ENCODE assay signal across 15 cellular contexts in the genomic region with DNA sequence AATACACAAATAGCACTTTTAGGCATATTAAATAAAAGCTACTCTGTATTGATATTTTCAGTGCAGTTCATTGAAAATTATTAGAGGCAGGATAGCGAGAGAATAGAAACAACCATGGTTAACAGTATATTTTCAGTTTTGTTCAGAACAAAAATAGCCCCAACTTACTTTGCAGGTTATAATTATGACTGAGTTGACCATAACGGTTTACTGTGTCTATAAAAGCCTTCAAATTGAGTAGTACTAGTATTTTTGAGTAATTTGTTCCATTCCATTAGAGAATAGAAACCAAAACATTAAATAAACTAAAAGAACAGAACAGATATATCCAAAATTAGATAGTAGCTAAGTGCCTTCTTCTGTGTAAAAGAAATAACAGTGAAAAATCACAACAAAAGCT.
DNase-seq lines count a peak whose midpoint lies in the region; ATAC-seq and TF ChIP-seq lines count a peak whose summit lies in the region.
"Had no signal": no experiment of that assay in that cellular context is flagged by ENCODE, and none has a peak within 500 bp of the region (broad histone marks: within the 10 kb centered on the region; RNA-seq: fewer than 3 reads in every experiment).

No MANE protein-coding gene starts in this region.

- no peak overlapping the region for H3K27ac ChIP-seq in mammary epithelial cell (ENCODE audit: insufficient read depth, low read depth, low read length)
- no peak overlapping the region for H3K27ac ChIP-seq in smooth muscle cell (ENCODE audit: low read depth)
- H3K27ac ChIP-seq: epithelial cell of prostate had no signal

- WGBS in mammary epithelial cell (ENCODE audit: low coverage, missing lambda C conversion rate): 17% methylated on average over 2 of the region's 2 CpGs
- WGBS in smooth muscle cell (ENCODE audit: low lambda C conversion rate): 88% methylated on average over 2 of the region's 2 CpGs

- H3K4me1 ChIP-seq in mammary epithelial cell (ENCODE audit: insufficient read depth, low read length) (no peaks in the 10 kb centered on the region), smooth muscle cell (ENCODE audit: low read depth) (peaks cover 6% of the 10 kb centered on the region)

- H3K27ac Mint-ChIP-seq in type B pancreatic cell: no peak overlapping the region
- H3K27ac Mint-ChIP-seq: activated CD4-positive, alpha-beta memory T cell treated with anti-CD3 and anti-CD28 coated beads, Interleukin-2, amount 10 ng/mL, durations not matched to agents 7 days and 5 days; activated naive CD4-positive, alpha-beta T cell treated with anti-CD3 and anti-CD28 coated beads, Interleukin-2, amount 10 ng/mL, durations not matched to agents 7 days and 5 days had no signal

- BruUV-seq in mammary epithelial cell (replicated peaks; lab: Mats Ljungman, UMichigan): no TSS peak

- H3F3A ChIP-seq in smooth muscle cell (ENCODE audit: low read depth): no peaks in the 10 kb centered on the region

- H3K79me2 ChIP-seq in mammary epithelial cell (ENCODE audit: insufficient read depth, low read length) (no peaks in the 10 kb centered on the region), smooth muscle cell (ENCODE audit: low read depth) (no peaks in the 10 kb centered on the region)

- no peaks in the 10 kb centered on the region for H3K9me3 ChIP-seq in mammary epithelial cell (replicated peaks; ENCODE audit: insufficient read depth, low read length)
- no peaks in the 10 kb centered on the region for H3K9me3 ChIP-seq in smooth muscle cell (replicated peaks; ENCODE audit: low read depth)

- H4K20me1 ChIP-seq in mammary epithelial cell (ENCODE audit: insufficient read depth, low read length): no peaks in the 10 kb centered on the region
- no peaks in the 10 kb centered on the region for H4K20me1 ChIP-seq in smooth muscle cell (ENCODE audit: low read depth)

- H3K27me3 Mint-ChIP-seq in type B pancreatic cell: no peaks in the 10 kb centered on the region
- H3K27me3 Mint-ChIP-seq: activated CD4-positive, alpha-beta memory T cell treated with anti-CD3 and anti-CD28 coated beads, Interleukin-2, amount 10 ng/mL, durations not matched to agents 7 days and 5 days; activated naive CD4-positive, alpha-beta T cell treated with anti-CD3 and anti-CD28 coated beads, Interleukin-2, amount 10 ng/mL, durations not matched to agents 7 days and 5 days had no signal

- no peaks in the 10 kb centered on the region for H3K9me3 Mint-ChIP-seq in type B pancreatic cell
- H3K9me3 Mint-ChIP-seq: activated naive CD4-positive, alpha-beta T cell treated with anti-CD3 and anti-CD28 coated beads, Interleukin-2, amount 10 ng/mL, durations not matched to agents 7 days and 5 days had no signal

- intact Hi-C loops in mammary epithelial cell (cut with micrococcal nuclease): no loop called here

- H2AFZ ChIP-seq in mammary epithelial cell (ENCODE audit: low read depth, low read length) (no peak overlapping the region), smooth muscle cell (ENCODE audit: low read depth) (no peak overlapping the region)

- no peaks in the 10 kb centered on the region for H3K36me3 Mint-ChIP-seq in type B pancreatic cell
- H3K36me3 Mint-ChIP-seq: activated naive CD4-positive, alpha-beta T cell treated with anti-CD3 and anti-CD28 coated beads, Interleukin-2, amount 10 ng/mL, durations not matched to agents 7 days and 5 days had no signal

- dilution Hi-C loops in mammary epithelial cell (cut with HindIII; ENCODE audit: low sequenced_read_pairs): no loop called here

- in situ Hi-C loops in GM13977 (cut with MboI; ENCODE audit: low pct_unique_long_range_greater_than_20kb, low sequenced_read_pairs, unreplicated experiment): no loop called here
- in situ Hi-C loops in mammary epithelial cell (cut with MboI; ENCODE audit: low sequenced_read_pairs in 2 of 2): no loop called here

- DNase-seq in GM13977 (ENCODE audit: low spot score): peak; percentile 24
- no peak for DNase-seq in OCI-M2 (lab: John Stamatoyannopoulos, UW; ENCODE audit: unreplicated experiment)
- no peak for DNase-seq in mammary epithelial cell
- DNase-seq in smooth muscle cell (lab: John Stamatoyannopoulos, UW; ENCODE audit: unreplicated experiment): no peak
- no peak for DNase-seq in type B pancreatic cell (ENCODE audit: extremely low spot score, unreplicated experiment)
- DNase-seq: activated CD4-positive, alpha-beta memory T cell treated with anti-CD3 and anti-CD28 coated beads, Interleukin-2, amount 10 ng/mL, durations not matched to agents 7 days and 5 days; activated naive CD4-positive, alpha-beta T cell treated with anti-CD3 and anti-CD28 coated beads, Interleukin-2, amount 10 ng/mL, durations not matched to agents 7 days and 5 days; DMS 273 treated with DMSO at 0.1 percent for 48 hours; hippocampal formation; NCI-H2171 treated with DMSO at 0.1 percent for 48 hours; PC-3 had no signal

- H3K4me3 ChIP-seq in mammary epithelial cell (replicated peaks in 1 of 3; ENCODE audit: insufficient read depth in 1 of 3, low read depth in 2 of 3, low read length in 3 of 3) (no peak overlapping the region), smooth muscle cell (no peak overlapping the region)

- CTCF ChIA-PET in mammary epithelial cell (lab: Charles Lee; ENCODE audit: low non-redundant PET): no interaction called here

- peaks cover 11% of the 10 kb centered on the region for H3K4me1 Mint-ChIP-seq in type B pancreatic cell (ENCODE audit: unreplicated experiment)
- H3K4me1 Mint-ChIP-seq: activated CD4-positive, alpha-beta memory T cell treated with anti-CD3 and anti-CD28 coated beads, Interleukin-2, amount 10 ng/mL, durations not matched to agents 7 days and 5 days; activated naive CD4-positive, alpha-beta T cell treated with anti-CD3 and anti-CD28 coated beads, Interleukin-2, amount 10 ng/mL, durations not matched to agents 7 days and 5 days had no signal

- TF ChIP-seq CTCF in GM13977 (IDR thresholded peaks at IDR 0.05; ENCODE audit: extremely low read depth, insufficient read depth, missing control alignments) (no peak), mammary epithelial cell (conservative IDR thresholded peaks at IDR 0.05 in 1 of 2, IDR thresholded peaks at IDR 0.05 in 1 of 2; ENCODE audit: extremely low read depth in 1 of 2, insufficient read depth in 1 of 2, low read depth in 1 of 2, low read length in 2 of 2) (no peak), smooth muscle cell (IDR thresholded peaks at IDR 0.05; ENCODE audit: borderline replicate concordance, insufficient read depth, poor library complexity, severe bottlenecking) (no peak), type B pancreatic cell (conservative IDR thresholded peaks at IDR 0.05) (no peak)

- no peak overlapping the region for H3K4me3 Mint-ChIP-seq in type B pancreatic cell
- H3K4me3 Mint-ChIP-seq: activated CD4-positive, alpha-beta memory T cell treated with anti-CD3 and anti-CD28 coated beads, Interleukin-2, amount 10 ng/mL, durations not matched to agents 7 days and 5 days; activated naive CD4-positive, alpha-beta T cell treated with anti-CD3 and anti-CD28 coated beads, Interleukin-2, amount 10 ng/mL, durations not matched to agents 7 days and 5 days had no signal

- no peak overlapping the region for H3K4me2 ChIP-seq in mammary epithelial cell (ENCODE audit: insufficient read depth, low read depth, low read length)
- H3K4me2 ChIP-seq in smooth muscle cell: no peak overlapping the region

- H3K27me3 ChIP-seq in mammary epithelial cell (ENCODE audit: insufficient read depth, low read length): no peaks in the 10 kb centered on the region
- H3K27me3 ChIP-seq in smooth muscle cell (ENCODE audit: low read depth): no peaks in the 10 kb centered on the region

- H3K9ac ChIP-seq in mammary epithelial cell (ENCODE audit: insufficient read depth, low read length): no peak overlapping the region
- no peak overlapping the region for H3K9ac ChIP-seq in smooth muscle cell (ENCODE audit: low read depth)

- no peaks in the 10 kb centered on the region for H3K36me3 ChIP-seq in mammary epithelial cell (ENCODE audit: insufficient read depth, low read length)
- H3K36me3 ChIP-seq in smooth muscle cell (ENCODE audit: low read depth): no peaks in the 10 kb centered on the region

- ATAC-seq in GM19468 (IDR thresholded peaks at IDR 0.05; ENCODE audit: extremely low read depth, unreplicated experiment) (peak; percentile 59), HG02759 (IDR thresholded peaks at IDR 0.05; ENCODE audit: unreplicated experiment) (peak; percentile 70), HG03354 (IDR thresholded peaks at IDR 0.05; ENCODE audit: poor library complexity, severe bottlenecking, unreplicated experiment) (peak; percentile 51)
- ATAC-seq: PC-3 had no signal
